In the genomic region with DNA sequence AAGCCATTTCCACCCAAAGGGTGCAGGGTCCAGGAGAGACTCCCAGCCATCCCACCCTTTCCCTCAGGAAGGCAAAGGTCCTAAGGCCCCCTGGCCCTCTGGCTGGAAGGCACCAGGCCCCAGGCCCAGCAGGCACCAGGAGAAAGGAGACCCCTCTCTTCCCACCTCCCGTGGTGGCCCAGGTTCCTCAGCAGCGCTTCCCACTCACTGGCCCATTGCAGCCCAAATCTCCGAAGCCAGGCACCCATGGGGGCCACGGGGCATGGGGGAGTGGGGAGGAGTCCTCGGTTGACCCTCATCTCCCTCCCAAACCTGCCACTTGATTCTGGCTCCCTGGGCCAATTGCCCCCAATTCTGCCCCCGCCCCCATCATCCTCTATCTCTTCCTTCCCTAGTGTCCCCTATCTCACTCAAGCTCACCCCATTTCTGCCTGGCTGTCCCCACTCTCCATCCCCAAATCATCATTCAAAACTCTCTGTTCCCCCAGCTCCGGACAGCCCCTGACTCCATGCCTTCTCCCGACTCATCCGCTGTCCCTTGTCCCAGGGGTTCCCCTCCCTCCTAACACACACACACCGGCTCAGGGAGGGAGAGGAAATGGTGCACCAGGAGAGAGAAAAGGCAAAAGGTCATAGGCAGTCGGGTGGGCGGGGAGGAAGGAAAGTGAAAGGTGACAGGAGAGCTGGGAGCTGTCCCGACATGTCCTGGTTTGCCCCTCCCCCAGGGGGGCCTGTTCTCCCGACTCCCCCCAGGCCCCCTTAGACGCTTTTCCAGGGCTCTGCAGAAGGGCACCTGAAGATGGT, we compare ENCODE assay signal across 1 cellular context.
TF ChIP-seq lines count a peak whose summit lies in the region.

No MANE protein-coding gene starts in this region.

TF ChIP-seq in HepG2, 621 proteins besides CTCF, POLR2A, EP300 and RAD21 (continued from another document):
- TF ChIP-seq, protein P1, sequence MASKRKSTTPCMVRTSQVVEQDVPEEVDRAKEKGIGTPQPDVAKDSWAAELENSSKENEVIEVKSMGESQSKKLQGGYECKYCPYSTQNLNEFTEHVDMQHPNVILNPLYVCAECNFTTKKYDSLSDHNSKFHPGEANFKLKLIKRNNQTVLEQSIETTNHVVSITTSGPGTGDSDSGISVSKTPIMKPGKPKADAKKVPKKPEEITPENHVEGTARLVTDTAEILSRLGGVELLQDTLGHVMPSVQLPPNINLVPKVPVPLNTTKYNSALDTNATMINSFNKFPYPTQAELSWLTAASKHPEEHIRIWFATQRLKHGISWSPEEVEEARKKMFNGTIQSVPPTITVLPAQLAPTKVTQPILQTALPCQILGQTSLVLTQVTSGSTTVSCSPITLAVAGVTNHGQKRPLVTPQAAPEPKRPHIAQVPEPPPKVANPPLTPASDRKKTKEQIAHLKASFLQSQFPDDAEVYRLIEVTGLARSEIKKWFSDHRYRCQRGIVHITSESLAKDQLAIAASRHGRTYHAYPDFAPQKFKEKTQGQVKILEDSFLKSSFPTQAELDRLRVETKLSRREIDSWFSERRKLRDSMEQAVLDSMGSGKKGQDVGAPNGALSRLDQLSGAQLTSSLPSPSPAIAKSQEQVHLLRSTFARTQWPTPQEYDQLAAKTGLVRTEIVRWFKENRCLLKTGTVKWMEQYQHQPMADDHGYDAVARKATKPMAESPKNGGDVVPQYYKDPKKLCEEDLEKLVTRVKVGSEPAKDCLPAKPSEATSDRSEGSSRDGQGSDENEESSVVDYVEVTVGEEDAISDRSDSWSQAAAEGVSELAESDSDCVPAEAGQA (IDR thresholded peaks at IDR 0.05; ENCODE audit: low read depth) = no peak
- TF ChIP-seq, protein P1 (CRISPR knock-in tag; IDR thresholded peaks at IDR 0.05; ENCODE audit: borderline replicate concordance) = no peak
- no peak for TF ChIP-seq ZBTB38 (CRISPR knock-in tag; IDR thresholded peaks at IDR 0.05)
- TF ChIP-seq CBX2 (IDR thresholded peaks at IDR 0.05; ENCODE audit: low read depth, low read length) = no peak
- TF ChIP-seq CBX2 (CRISPR knock-in tag; IDR thresholded peaks at IDR 0.05; ENCODE audit: low read depth) = no peak
- TF ChIP-seq, protein P2, sequence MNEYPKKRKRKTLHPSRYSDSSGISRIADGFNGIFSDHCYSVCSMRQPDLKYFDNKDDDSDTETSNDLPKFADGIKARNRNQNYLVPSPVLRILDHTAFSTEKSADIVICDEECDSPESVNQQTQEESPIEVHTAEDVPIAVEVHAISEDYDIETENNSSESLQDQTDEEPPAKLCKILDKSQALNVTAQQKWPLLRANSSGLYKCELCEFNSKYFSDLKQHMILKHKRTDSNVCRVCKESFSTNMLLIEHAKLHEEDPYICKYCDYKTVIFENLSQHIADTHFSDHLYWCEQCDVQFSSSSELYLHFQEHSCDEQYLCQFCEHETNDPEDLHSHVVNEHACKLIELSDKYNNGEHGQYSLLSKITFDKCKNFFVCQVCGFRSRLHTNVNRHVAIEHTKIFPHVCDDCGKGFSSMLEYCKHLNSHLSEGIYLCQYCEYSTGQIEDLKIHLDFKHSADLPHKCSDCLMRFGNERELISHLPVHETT (CRISPR knock-in tag; conservative IDR thresholded peaks at IDR 0.05) = no peak
- TF ChIP-seq, protein P3, sequence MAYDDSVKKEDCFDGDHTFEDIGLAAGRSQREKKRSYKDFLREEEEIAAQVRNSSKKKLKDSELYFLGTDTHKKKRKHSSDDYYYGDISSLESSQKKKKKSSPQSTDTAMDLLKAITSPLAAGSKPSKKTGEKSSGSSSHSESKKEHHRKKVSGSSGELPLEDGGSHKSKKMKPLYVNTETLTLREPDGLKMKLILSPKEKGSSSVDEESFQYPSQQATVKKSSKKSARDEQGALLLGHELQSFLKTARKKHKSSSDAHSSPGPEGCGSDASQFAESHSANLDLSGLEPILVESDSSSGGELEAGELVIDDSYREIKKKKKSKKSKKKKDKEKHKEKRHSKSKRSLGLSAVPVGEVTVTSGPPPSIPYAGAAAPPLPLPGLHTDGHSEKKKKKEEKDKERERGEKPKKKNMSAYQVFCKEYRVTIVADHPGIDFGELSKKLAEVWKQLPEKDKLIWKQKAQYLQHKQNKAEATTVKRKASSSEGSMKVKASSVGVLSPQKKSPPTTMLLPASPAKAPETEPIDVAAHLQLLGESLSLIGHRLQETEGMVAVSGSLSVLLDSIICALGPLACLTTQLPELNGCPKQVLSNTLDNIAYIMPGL (CRISPR knock-in tag; IDR thresholded peaks at IDR 0.05; ENCODE audit: borderline replicate concordance in 1 of 2, low read depth in 1 of 2) = no peak
- TF ChIP-seq ZC3H4 (CRISPR knock-in tag; IDR thresholded peaks at IDR 0.05; ENCODE audit: borderline replicate concordance) = no peak
- TF ChIP-seq RARA (CRISPR knock-in tag; IDR thresholded peaks at IDR 0.05) = peak; percentile 70
- no peak for TF ChIP-seq ZNF24 (IDR thresholded peaks at IDR 0.05)
- TF ChIP-seq, protein P4, sequence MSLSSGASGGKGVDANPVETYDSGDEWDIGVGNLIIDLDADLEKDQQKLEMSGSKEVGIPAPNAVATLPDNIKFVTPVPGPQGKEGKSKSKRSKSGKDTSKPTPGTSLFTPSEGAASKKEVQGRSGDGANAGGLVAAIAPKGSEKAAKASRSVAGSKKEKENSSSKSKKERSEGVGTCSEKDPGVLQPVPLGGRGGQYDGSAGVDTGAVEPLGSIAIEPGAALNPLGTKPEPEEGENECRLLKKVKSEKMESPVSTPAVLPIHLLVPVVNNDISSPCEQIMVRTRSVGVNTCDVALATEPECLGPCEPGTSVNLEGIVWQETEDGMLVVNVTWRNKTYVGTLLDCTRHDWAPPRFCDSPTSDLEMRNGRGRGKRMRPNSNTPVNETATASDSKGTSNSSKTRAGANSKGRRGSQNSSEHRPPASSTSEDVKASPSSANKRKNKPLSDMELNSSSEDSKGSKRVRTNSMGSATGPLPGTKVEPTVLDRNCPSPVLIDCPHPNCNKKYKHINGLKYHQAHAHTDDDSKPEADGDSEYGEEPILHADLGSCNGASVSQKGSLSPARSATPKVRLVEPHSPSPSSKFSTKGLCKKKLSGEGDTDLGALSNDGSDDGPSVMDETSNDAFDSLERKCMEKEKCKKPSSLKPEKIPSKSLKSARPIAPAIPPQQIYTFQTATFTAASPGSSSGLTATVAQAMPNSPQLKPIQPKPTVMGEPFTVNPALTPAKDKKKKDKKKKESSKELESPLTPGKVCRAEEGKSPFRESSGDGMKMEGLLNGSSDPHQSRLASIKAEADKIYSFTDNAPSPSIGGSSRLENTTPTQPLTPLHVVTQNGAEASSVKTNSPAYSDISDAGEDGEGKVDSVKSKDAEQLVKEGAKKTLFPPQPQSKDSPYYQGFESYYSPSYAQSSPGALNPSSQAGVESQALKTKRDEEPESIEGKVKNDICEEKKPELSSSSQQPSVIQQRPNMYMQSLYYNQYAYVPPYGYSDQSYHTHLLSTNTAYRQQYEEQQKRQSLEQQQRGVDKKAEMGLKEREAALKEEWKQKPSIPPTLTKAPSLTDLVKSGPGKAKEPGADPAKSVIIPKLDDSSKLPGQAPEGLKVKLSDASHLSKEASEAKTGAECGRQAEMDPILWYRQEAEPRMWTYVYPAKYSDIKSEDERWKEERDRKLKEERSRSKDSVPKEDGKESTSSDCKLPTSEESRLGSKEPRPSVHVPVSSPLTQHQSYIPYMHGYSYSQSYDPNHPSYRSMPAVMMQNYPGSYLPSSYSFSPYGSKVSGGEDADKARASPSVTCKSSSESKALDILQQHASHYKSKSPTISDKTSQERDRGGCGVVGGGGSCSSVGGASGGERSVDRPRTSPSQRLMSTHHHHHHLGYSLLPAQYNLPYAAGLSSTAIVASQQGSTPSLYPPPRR (CRISPR knock-in tag; IDR thresholded peaks at IDR 0.05; ENCODE audit: borderline replicate concordance) = no peak
- no peak for TF ChIP-seq REXO4 (CRISPR knock-in tag; IDR thresholded peaks at IDR 0.05; ENCODE audit: borderline replicate concordance)
- TF ChIP-seq ZNF160 (CRISPR knock-in tag; IDR thresholded peaks at IDR 0.05) = no peak
- TF ChIP-seq ZZZ3 (CRISPR knock-in tag; IDR thresholded peaks at IDR 0.05; ENCODE audit: borderline replicate concordance) = no peak
- TF ChIP-seq ARID2 (CRISPR knock-in tag; IDR thresholded peaks at IDR 0.05; ENCODE audit: borderline replicate concordance) = 0 out of 2 replicates have a peak, but pooled peaks have one; percentile 32
- TF ChIP-seq, protein P5, sequence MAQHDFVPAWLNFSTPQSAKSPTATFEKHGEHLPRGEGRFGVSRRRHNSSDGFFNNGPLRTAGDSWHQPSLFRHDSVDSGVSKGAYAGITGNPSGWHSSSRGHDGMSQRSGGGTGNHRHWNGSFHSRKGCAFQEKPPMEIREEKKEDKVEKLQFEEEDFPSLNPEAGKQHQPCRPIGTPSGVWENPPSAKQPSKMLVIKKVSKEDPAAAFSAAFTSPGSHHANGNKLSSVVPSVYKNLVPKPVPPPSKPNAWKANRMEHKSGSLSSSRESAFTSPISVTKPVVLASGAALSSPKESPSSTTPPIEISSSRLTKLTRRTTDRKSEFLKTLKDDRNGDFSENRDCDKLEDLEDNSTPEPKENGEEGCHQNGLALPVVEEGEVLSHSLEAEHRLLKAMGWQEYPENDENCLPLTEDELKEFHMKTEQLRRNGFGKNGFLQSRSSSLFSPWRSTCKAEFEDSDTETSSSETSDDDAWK (CRISPR knock-in tag; IDR thresholded peaks at IDR 0.05) = no peak
- TF ChIP-seq ZNF468 (CRISPR knock-in tag; IDR thresholded peaks at IDR 0.05) = no peak
- 0 out of 2 replicates have a peak, but pooled peaks have one; percentile 10 for TF ChIP-seq ARID5B (CRISPR knock-in tag; IDR thresholded peaks at IDR 0.05)
- peak; percentile 63; the same call in 1 of the 2 replicates for TF ChIP-seq RXRA (CRISPR knock-in tag; IDR thresholded peaks at IDR 0.05)
